11 cellular contexts compared by ENCODE assay signal in the genomic region with DNA sequence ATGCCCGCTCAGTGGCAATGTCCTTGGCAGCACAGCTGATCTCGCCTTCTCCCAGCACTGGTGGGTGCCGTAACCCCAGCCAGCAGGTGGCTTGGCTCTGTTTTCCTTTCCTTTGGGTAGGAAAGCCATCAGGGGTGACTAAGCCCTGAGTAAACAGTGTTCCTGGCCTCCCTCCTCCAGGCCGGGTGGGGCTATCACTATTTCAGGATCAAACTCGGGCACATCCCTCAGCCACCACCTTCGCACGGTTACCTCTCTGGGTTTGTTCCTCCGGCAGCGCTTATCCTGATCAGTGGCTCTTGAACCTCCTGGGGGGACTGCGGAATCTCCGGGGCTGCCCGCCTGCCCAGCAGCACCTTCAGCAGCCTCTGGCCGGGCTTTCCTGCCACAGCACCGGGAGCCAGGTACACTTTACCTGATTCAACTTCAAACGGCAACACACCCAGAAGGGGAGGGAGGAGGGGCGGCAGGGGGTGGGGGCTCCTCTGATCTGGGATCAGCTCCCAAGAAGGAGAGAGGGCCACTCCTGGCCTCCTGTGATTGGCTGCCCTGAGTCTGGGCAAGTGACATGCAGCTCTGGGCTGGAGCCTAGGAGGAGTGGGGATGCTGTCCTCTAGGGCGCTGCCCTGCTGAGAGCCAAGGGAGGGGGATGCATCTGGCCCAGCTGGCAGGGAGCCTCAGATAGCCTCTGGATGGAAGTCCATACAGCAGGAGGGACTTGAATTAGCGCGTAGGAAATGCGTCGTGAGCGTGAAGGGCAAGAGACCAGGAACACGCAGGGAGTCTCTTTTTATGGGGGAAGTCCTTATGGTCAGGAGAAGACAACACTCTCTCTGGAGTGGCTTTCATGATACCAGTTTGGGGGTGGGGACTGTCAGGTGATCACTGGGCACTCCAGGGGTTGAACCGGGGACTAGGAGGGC. TPM values are rescaled to one million over a fixed set of nuclear protein-coding genes. Genes with fewer than 3 reads are reported as not detected.
DNase-seq lines count a peak whose midpoint lies in the region; ATAC-seq and TF ChIP-seq lines count a peak whose summit lies in the region.
"Had no signal": no experiment of that assay in that cellular context is flagged by ENCODE, and none has a peak within 500 bp of the region (broad histone marks: within the 10 kb centered on the region; RNA-seq: fewer than 3 reads in every experiment).

A gene with protein sequence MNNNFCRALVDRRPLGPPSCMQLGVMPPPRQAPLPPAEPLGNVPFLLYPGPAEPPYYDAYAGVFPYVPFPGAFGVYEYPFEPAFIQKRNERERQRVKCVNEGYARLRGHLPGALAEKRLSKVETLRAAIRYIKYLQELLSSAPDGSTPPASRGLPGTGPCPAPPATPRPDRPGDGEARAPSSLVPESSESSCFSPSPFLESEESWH (minus strand): TSS at position 353 of the 923 bp plus-strand sequence. CDS start 11,812 bp downstream, outside the sequence.

- H3K4me3 ChIP-seq in left lung: no peak within 1 kb of the TSS

- peaks cover 4% of the 10 kb centered on the region for H3K9me3 Mint-ChIP-seq in WTC11
- no peaks in the 10 kb centered on the region for H3K9me3 Mint-ChIP-seq in activated naive CD8-positive, alpha-beta T cell treated with anti-CD3 and anti-CD28 coated beads, Interleukin-2, amount 50 U/mL, for 24 hours
- H3K9me3 Mint-ChIP-seq: activated T-cell treated with anti-CD3 and anti-CD28 coated beads, Interleukin-2, amount 50 U/mL, for 4 hours had no signal

- ATAC-seq in WTC11 (peak; percentile 92), left lung (peak; percentile 90), HG03439 (IDR thresholded peaks at IDR 0.05; ENCODE audit: unreplicated experiment) (no peak)
- ATAC-seq in activated naive CD8-positive, alpha-beta T cell treated with anti-CD3 and anti-CD28 coated beads, Interleukin-2, amount 50 U/mL, for 24 hours: no peak
- ATAC-seq: activated T-cell treated with anti-CD3 and anti-CD28 coated beads, Interleukin-2, amount 50 U/mL, for 4 hours had no signal

- DNase-seq in COR-L47 (lab: John Stamatoyannopoulos, UW) (peak; percentile 65), LoVo (ENCODE audit: low spot score) (peak; percentile 79), WTC11 (ENCODE audit: low spot score) (peak; percentile 57), left lung (peak in 1 of 2 donors; percentile 63), posterior vena cava (ENCODE audit: low spot score) (no peak)
- DNase-seq in activated naive CD8-positive, alpha-beta T cell treated with anti-CD3 and anti-CD28 coated beads, Interleukin-2, amount 50 U/mL, for 24 hours: no peak
- no peak for DNase-seq in activated CD8-positive, alpha-beta memory T cell treated with anti-CD3 and anti-CD28 coated beads for 24 hours
- DNase-seq: activated T-cell treated with anti-CD3 and anti-CD28 coated beads, Interleukin-2, amount 50 U/mL, for 4 hours; SIG-M5 had no signal

- no peaks in the 10 kb centered on the region for H3K36me3 Mint-ChIP-seq in WTC11
- no peaks in the 10 kb centered on the region for H3K36me3 Mint-ChIP-seq in activated naive CD8-positive, alpha-beta T cell treated with anti-CD3 and anti-CD28 coated beads, Interleukin-2, amount 50 U/mL, for 24 hours (ENCODE audit: low read depth)

- no peaks in the 10 kb centered on the region for H3K9me3 ChIP-seq in left lung

- POLR2A ChIA-PET in WTC11 (lab: Charles Lee): no interaction called here

- TF ChIP-seq CTCF in WTC11 (IDR thresholded peaks at IDR 0.05): no peak
- no peak for TF ChIP-seq CTCF in left lung (IDR thresholded peaks at IDR 0.05)

- H3K4me1 ChIP-seq in left lung: no peaks in the 10 kb centered on the region

- CTCF ChIA-PET in WTC11 (lab: Charles Lee): interaction anchor here (0.6 to 3.7 kb wide), 14 partner anchors 8 to 236 kb away, joined by 3 to 43 read pairs (median 4); a partner anchor contains a TSS

- H3K27me3 Mint-ChIP-seq in WTC11 (ENCODE audit: low read depth): peaks cover 2% of the 10 kb centered on the region; the same call in 1 of the 2 replicates
- H3K27me3 Mint-ChIP-seq in activated naive CD8-positive, alpha-beta T cell treated with anti-CD3 and anti-CD28 coated beads, Interleukin-2, amount 50 U/mL, for 24 hours: peaks cover 6% of the 10 kb centered on the region

- H3K4me3 Mint-ChIP-seq in WTC11: no peak within 1 kb of the TSS
- H3K4me3 Mint-ChIP-seq in activated naive CD8-positive, alpha-beta T cell treated with anti-CD3 and anti-CD28 coated beads, Interleukin-2, amount 50 U/mL, for 24 hours: no peak within 1 kb of the TSS
- H3K4me3 Mint-ChIP-seq: activated T-cell treated with anti-CD3 and anti-CD28 coated beads, Interleukin-2, amount 50 U/mL, for 4 hours; neural crest cell had no signal

- H3K4me1 Mint-ChIP-seq in WTC11: peaks cover 10% of the 10 kb centered on the region
- no peaks in the 10 kb centered on the region for H3K4me1 Mint-ChIP-seq in activated naive CD8-positive, alpha-beta T cell treated with anti-CD3 and anti-CD28 coated beads, Interleukin-2, amount 50 U/mL, for 24 hours
- H3K4me1 Mint-ChIP-seq: neural crest cell had no signal

- intact Hi-C loops in left lung (cut with DNase I) (no loop called here), posterior vena cava (cut with DNase I) (loop anchor here in 1 of 2 donors (5.0 kb wide), 1 partner anchor 305 kb away; no protein-coding TSS in a partner anchor)

- no peaks in the 10 kb centered on the region for H3K36me3 ChIP-seq in left lung

- no peak within 1 kb of the TSS for H3K27ac Mint-ChIP-seq in WTC11
- H3K27ac Mint-ChIP-seq in activated naive CD8-positive, alpha-beta T cell treated with anti-CD3 and anti-CD28 coated beads, Interleukin-2, amount 50 U/mL, for 24 hours: no peak within 1 kb of the TSS

- H3K27me3 ChIP-seq in left lung: peaks cover 0 to 17% of the 10 kb centered on the region in 2 donors

- H3K27ac ChIP-seq in left lung: no peak within 1 kb of the TSS

TF ChIP-seq in WTC11, 78 proteins besides CTCF, POLR2A, EP300 and RAD21:
- TF ChIP-seq GTF2I (CRISPR knock-in tag; conservative IDR thresholded peaks at IDR 0.05) (no peak), GABPB1 (CRISPR knock-in tag; IDR thresholded peaks at IDR 0.05) (0 out of 2 replicates have a peak, but pooled peaks have one; percentile 30)

RNA-seq across cellular contexts. Expression of the gene that starts here (rescaled TPM):
- total RNA-seq in WTC11 (2021) (0.18 to 0.53 TPM (median 0.31 TPM) in 3 replicates), left lung (1 to 10 TPM in 1 of 2 donors, under 1 TPM in 1; 0.21 to 1.0 TPM), posterior vena cava (not detected)
- total RNA-seq: activated T-cell treated with anti-CD3 and anti-CD28 coated beads, Interleukin-2, amount 50 U/mL, for 4 hours; neural crest cell had no signal

Comparison
In these comparisons a context has a peak if more than half of its experiments do, and no peak if none do; other contexts are left out.
1. Peak in DNase-seq and ATAC-seq in WTC11; RNA of the gene not detected or under 1 TPM.
2. DNase-seq: peak in COR-L47 (single experiment) and LoVo (single experiment); none in posterior vena cava (single experiment), activated naive CD8-positive, alpha-beta T cell treated with anti-CD3 and anti-CD28 coated beads, Interleukin-2, amount 50 U/mL, for 24 hours (single experiment) and activated CD8-positive, alpha-beta memory T cell treated with anti-CD3 and anti-CD28 coated beads for 24 hours (single experiment).